Comparison of ENCODE assay signal across 9 cellular contexts in genomic region chr3:156751461-156752025, GRCh38.
DNase-seq lines count a peak whose midpoint lies in the region.
"Had no signal": no experiment of that assay in that cellular context is flagged by ENCODE, and none has a peak within 500 bp of the region (broad histone marks: within the 10 kb centered on the region; RNA-seq: fewer than 3 reads in every experiment).

No MANE protein-coding gene starts in this region.

- H3K27ac ChIP-seq in iPS DF 6.9 (ENCODE audit: low read length): no peak overlapping the region

- peaks cover 6% of the 10 kb centered on the region; the same call in 1 of the 2 replicates for H3K4me1 ChIP-seq in iPS DF 6.9 (ENCODE audit: control insufficient read depth, insufficient read depth, low read length)

- H3K36me3 ChIP-seq in iPS DF 6.9 (ENCODE audit: control insufficient read depth, insufficient read depth, low read length): no peaks in the 10 kb centered on the region

- H3K4me3 ChIP-seq in iPS DF 6.9 (ENCODE audit: low read length): no peak overlapping the region

- no peaks in the 10 kb centered on the region for H3K27me3 ChIP-seq in iPS DF 6.9 (ENCODE audit: control insufficient read depth, insufficient read depth, low read length)

- no CpG with 5 or more reads among the region's 15 CpGs for WGBS in iPS DF 6.9 (ENCODE audit: insufficient coverage, insufficient read length)

- DNase-seq in HS-27A (ENCODE audit: low read depth) (peak; percentile 51), astrocyte of the hippocampus (ENCODE audit: low read depth, low spot score) (peak; percentile 93), iPS DF 6.9 (ENCODE audit: low read depth, low spot score) (peak; percentile 58), smooth muscle cell of the brain vasculature (ENCODE audit: low read depth, low spot score) (peak; percentile 71), NCI-H748 (lab: John Stamatoyannopoulos, UW; ENCODE audit: unreplicated experiment) (no peak), NCI-H524 treated with DMSO at 0.1 percent for 48 hours (lab: John Stamatoyannopoulos, UW) (no peak), NCI-H2227 (lab: John Stamatoyannopoulos, UW; ENCODE audit: unreplicated experiment) (no peak)
- DNase-seq in activated CD8-positive, alpha-beta memory T cell treated with anti-CD3 and anti-CD28 coated beads, Interleukin-2, amount 50 U/mL, for 4 hours: no peak
- DNase-seq: activated B cell treated with CpG ODN at 0.5 μM for 24 hours had no signal

- H3K9me3 ChIP-seq in iPS DF 6.9 (ENCODE audit: control insufficient read depth, insufficient read depth, low read length): no peaks in the 10 kb centered on the region

Comparison
In these comparisons a context has a peak if more than half of its experiments do, and no peak if none do; other contexts are left out.
1. DNase-seq: peak in HS-27A (single experiment), astrocyte of the hippocampus (single experiment), iPS DF 6.9 (single experiment) and smooth muscle cell of the brain vasculature (single experiment); none in NCI-H748 (single experiment), activated CD8-positive, alpha-beta memory T cell treated with anti-CD3 and anti-CD28 coated beads, Interleukin-2, amount 50 U/mL, for 4 hours (single experiment), NCI-H524 treated with DMSO at 0.1 percent for 48 hours (single experiment) and NCI-H2227 (single experiment).